9 cellular contexts compared by ENCODE assay signal in the genomic region with DNA sequence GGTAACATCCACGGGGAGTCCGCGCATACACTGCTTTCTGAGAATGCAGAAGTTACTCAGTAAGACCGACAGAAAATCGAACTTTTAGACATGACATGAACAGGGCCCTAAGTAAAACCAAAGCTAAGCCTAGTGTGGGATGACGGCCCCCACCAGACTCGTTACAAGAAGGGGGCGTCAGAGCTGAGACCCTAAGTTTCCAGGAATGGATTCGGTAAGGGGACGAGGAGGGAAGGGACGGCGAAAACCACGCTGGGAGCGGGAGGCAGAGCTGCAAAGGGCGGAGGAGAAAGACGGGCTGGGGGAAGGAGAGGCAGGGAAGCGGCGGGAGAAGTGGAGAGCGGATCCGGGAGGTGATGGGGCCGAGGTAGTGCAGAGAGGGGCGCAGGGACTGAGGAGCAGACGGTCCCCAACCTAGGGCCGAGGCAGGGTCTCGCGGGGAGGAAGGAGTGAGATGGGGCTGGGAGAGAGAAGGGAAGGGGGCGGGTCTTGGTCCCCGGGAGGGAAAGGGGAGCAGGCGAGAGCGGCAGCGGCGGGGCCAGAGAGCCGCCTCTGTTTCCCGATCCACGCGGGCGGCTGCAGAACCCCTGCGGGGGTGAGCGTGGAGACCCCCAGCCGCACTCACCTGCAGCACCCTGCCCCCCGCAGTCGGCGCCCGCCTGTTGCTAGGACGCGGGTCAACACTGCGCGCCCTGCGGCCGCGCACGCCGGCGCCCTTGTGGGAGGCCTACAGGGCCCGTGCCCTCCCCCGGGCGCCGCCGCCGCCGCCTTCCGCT. TPM values are rescaled to one million over a fixed set of nuclear protein-coding genes. Genes with fewer than 3 reads are reported as not detected.
A peak's percentile ranks its signal among the peaks of the same experiment; 100 is the strongest.
DNase-seq lines count a peak whose midpoint lies in the region; ATAC-seq, FAIRE-seq and TF ChIP-seq lines count a peak whose summit lies in the region.
"Had no signal": no experiment of that assay in that cellular context is flagged by ENCODE, and none has a peak within 500 bp of the region (broad histone marks: within the 10 kb centered on the region; RNA-seq: fewer than 3 reads in every experiment).

No MANE protein-coding gene starts in this region.

- no peak for FAIRE-seq in bronchial epithelial cell (lab: Jason Lieb, UNC)
- FAIRE-seq: A204.1 had no signal

- H3K27me3 ChIP-seq in NT2/D1 (ENCODE audit: insufficient read depth, insufficient read length) (peaks cover 31% of the 10 kb centered on the region), bronchial epithelial cell (ENCODE audit: control insufficient read depth, insufficient read depth, low read length) (peaks cover 2% of the 10 kb centered on the region), kidney epithelial cell (ENCODE audit: control insufficient read depth, insufficient read depth, low read length) (no peaks in the 10 kb centered on the region)

- DNase-seq in NCI-H1417 (lab: John Stamatoyannopoulos, UW) (peak in 2 of 3 experiments; percentile 74 to 78), NCI-H1417 treated with DMSO at 0.1 percent for 48 hours (lab: John Stamatoyannopoulos, UW) (no peak), NT2/D1 (ENCODE audit: low read depth, low spot score) (peak; percentile 33), bronchial epithelial cell (ENCODE audit: low read depth) (no peak), kidney epithelial cell (ENCODE audit: low read depth) (no peak), NCI-H1436 treated with DMSO at 0.1 percent for 48 hours (lab: John Stamatoyannopoulos, UW) (no peak)
- peak; percentile 54 for DNase-seq in stimulated activated CD4-positive, alpha-beta T cell treated with anti-CD3 and anti-CD28 coated beads, Interleukin-15, amount 100 ng/mL, for 24 hours

- TF ChIP-seq CTCF in bronchial epithelial cell (IDR thresholded peaks at IDR 0.05; ENCODE audit: insufficient read depth, low read length, severe bottlenecking) (no peak), kidney epithelial cell (IDR thresholded peaks at IDR 0.05; ENCODE audit: insufficient read depth, low read length, poor library complexity, severe bottlenecking) (no peak)

- H3K9me3 ChIP-seq in NT2/D1 (ENCODE audit: insufficient read depth, low read length), result no peaks in the 10 kb centered on the region

- H3K4me3 ChIP-seq in NT2/D1 (ENCODE audit: insufficient read length, low read depth) (peak overlapping the region; percentile 76), bronchial epithelial cell (ENCODE audit: low read depth, low read length) (peak overlapping the region; percentile 37), kidney epithelial cell (ENCODE audit: low read depth, low read length) (peak overlapping the region; percentile 66)

- peak overlapping the region; percentile 84 for H3K9ac ChIP-seq in NT2/D1 (ENCODE audit: insufficient read length, low read depth)

- ATAC-seq in GM18868 (IDR thresholded peaks at IDR 0.05; ENCODE audit: unreplicated experiment), result no peak

- no peaks in the 10 kb centered on the region for H3K36me3 ChIP-seq in NT2/D1 (ENCODE audit: insufficient read depth, insufficient read length, low read length)
- no peaks in the 10 kb centered on the region for H3K36me3 ChIP-seq in bronchial epithelial cell (ENCODE audit: control insufficient read depth, insufficient read depth, low read length)
- H3K36me3 ChIP-seq in kidney epithelial cell (ENCODE audit: control insufficient read depth, insufficient read depth, low read length), result no peaks in the 10 kb centered on the region

- no peaks in the 10 kb centered on the region for H3K4me1 ChIP-seq in NT2/D1 (ENCODE audit: insufficient read depth, insufficient read length)

RNA-seq across cellular contexts. Expression of gene ODAD2, which starts 0.5 kb away (rescaled TPM):
- total RNA-seq in bronchial epithelial cell (under 0.01 TPM in 1 of 2 replicates, not detected in the other), kidney epithelial cell (1.3 and 1.8 TPM in 2 replicates)

Comparison
In these comparisons a context has a peak if more than half of its experiments do, and no peak if none do; other contexts are left out.
1. DNase-seq: peak in NCI-H1417 (2 of 3), NT2/D1 (single experiment) and stimulated activated CD4-positive, alpha-beta T cell treated with anti-CD3 and anti-CD28 coated beads, Interleukin-15, amount 100 ng/mL, for 24 hours (single experiment); none in NCI-H1417 treated with DMSO at 0.1 percent for 48 hours (single experiment), bronchial epithelial cell (single experiment), kidney epithelial cell (single experiment) and NCI-H1436 treated with DMSO at 0.1 percent for 48 hours (single experiment).
2. Peak in every context shown above with its lines, with median percentiles within 50 percentile points of each other: H3K4me3 ChIP-seq.